ENCODE assay signal across 10 cellular contexts in the genomic region with DNA sequence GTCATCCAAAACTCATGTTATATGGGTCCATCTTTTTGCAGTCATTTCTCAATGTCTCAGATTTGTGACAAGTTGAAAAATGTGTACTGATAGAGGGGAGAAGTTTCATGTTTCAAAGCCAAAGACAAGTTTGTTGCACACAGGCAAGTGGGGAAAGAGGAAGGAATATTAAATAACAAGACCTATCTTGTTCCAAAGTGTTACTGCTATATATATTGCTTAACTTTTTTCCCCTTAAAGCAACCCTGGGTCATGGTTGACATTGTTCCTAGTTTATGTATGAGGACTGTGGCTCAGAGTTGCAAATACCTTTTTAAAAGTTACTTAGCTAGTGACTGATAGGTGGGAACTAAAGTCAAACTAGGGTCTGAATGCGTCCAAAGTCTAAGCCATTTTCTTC. TPM values are rescaled to one million over a fixed set of nuclear protein-coding genes. Genes with fewer than 3 reads are reported as not detected.
DNase-seq lines count a peak whose midpoint lies in the region; ATAC-seq, FAIRE-seq and TF ChIP-seq lines count a peak whose summit lies in the region.
"Had no signal": no experiment of that assay in that cellular context is flagged by ENCODE, and none has a peak within 500 bp of the region (broad histone marks: within the 10 kb centered on the region; RNA-seq: fewer than 3 reads in every experiment).

No MANE protein-coding gene starts in this region.

- peaks cover 0 to 15% (median 8%) of the 10 kb centered on the region in 4 donors for H3K4me1 ChIP-seq in transverse colon

- no peaks in the 10 kb centered on the region for H3K9me3 Mint-ChIP-seq in activated naive CD4-positive, alpha-beta T cell treated with anti-CD3 and anti-CD28 coated beads for 36 hours
- H3K9me3 Mint-ChIP-seq in T-cell = no peaks in the 10 kb centered on the region

- H3K4me1 Mint-ChIP-seq in activated naive CD4-positive, alpha-beta T cell treated with anti-CD3 and anti-CD28 coated beads for 36 hours (ENCODE audit: low read depth) = peaks cover 56% of the 10 kb centered on the region
- H3K4me1 Mint-ChIP-seq in T-cell = peaks cover 59 to 87% (median 65%) of the 10 kb centered on the region in 3 donors

- intact Hi-C loops in activated naive CD4-positive, alpha-beta T cell treated with anti-CD3 and anti-CD28 coated beads for 36 hours (cut with micrococcal nuclease) = loop anchor here (1.0 to 5.0 kb wide), 4 partner anchors 37 to 478 kb away; a partner anchor contains a TSS
- intact Hi-C loops in transverse colon (cut with DNase I; ENCODE audit: low total_unique reads) = no loop called here

- FAIRE-seq in urothelium cell line (lab: Jason Lieb, UNC) = no peak

- peaks cover 13% of the 10 kb centered on the region for H3K27me3 ChIP-seq in transverse colon

- DNase-seq in activated naive CD4-positive, alpha-beta T cell treated with anti-CD3 and anti-CD28 coated beads for 36 hours = no peak
- no peak for DNase-seq in activated naive CD4-positive, alpha-beta T cell treated with Interleukin-2 at 50 U/mL for 16 hours
- DNase-seq in T-cell (no peak), foreskin fibroblast (no peak), transverse colon (no peak), coronary artery (ENCODE audit: low spot score) (no peak), urothelium cell line (ENCODE audit: low spot score) (no peak)
- DNase-seq: NCI-H1048 had no signal

- peak overlapping the region; percentile 92 for H3K4me3 Mint-ChIP-seq in activated naive CD4-positive, alpha-beta T cell treated with anti-CD3 and anti-CD28 coated beads for 36 hours
- H3K4me3 Mint-ChIP-seq in T-cell = peak overlapping the region; percentile 90 to 97 (median 94)

- H3K36me3 ChIP-seq in transverse colon = no peaks in the 10 kb centered on the region

- no peaks in the 10 kb centered on the region for H3K27me3 Mint-ChIP-seq in activated naive CD4-positive, alpha-beta T cell treated with anti-CD3 and anti-CD28 coated beads for 36 hours (ENCODE audit: low read depth)
- no peaks in the 10 kb centered on the region for H3K27me3 Mint-ChIP-seq in T-cell

- peak overlapping the region; percentile 68 to 80 for H3K4me3 ChIP-seq in foreskin fibroblast (ENCODE audit: low read depth in 1 of 2, low read length in 2 of 2)
- H3K4me3 ChIP-seq in transverse colon = peak overlapping the region in 2 of 4 donors; percentile 33 to 51
- H3K4me3 ChIP-seq in coronary artery = no peak overlapping the region

- TF ChIP-seq EP300 in transverse colon (IDR thresholded peaks at IDR 0.05; ENCODE audit: low read depth) = no peak

- TF ChIP-seq CTCF in foreskin fibroblast (IDR thresholded peaks at IDR 0.05; ENCODE audit: low read depth, low read length) (no peak), transverse colon (IDR thresholded peaks at IDR 0.05) (no peak), coronary artery (IDR thresholded peaks at IDR 0.05) (no peak)

- POLR2A ChIA-PET in T-cell (lab: Charles Lee) = interaction anchor here in 1 of 2 donors (0.6 kb wide), 1 partner anchor 148 kb away, joined by 3 read pairs; no protein-coding TSS in a partner anchor

- TF ChIP-seq POLR2A in transverse colon (IDR thresholded peaks at IDR 0.05) = no peak

- H3K27ac ChIP-seq in transverse colon (peak overlapping the region; percentile 8 to 86 (median 80)), coronary artery (no peak overlapping the region)

- peak overlapping the region; percentile 93 for H3K27ac Mint-ChIP-seq in activated naive CD4-positive, alpha-beta T cell treated with anti-CD3 and anti-CD28 coated beads for 36 hours
- H3K27ac Mint-ChIP-seq in T-cell = peak overlapping the region; percentile 93 to 98

- H3K9me3 ChIP-seq in transverse colon = no peaks in the 10 kb centered on the region

- H3K36me3 Mint-ChIP-seq in activated naive CD4-positive, alpha-beta T cell treated with anti-CD3 and anti-CD28 coated beads for 36 hours (ENCODE audit: low read depth) = peaks cover 3% of the 10 kb centered on the region
- H3K36me3 Mint-ChIP-seq in T-cell = peaks cover 35% of the 10 kb centered on the region

- CTCF ChIA-PET in activated naive CD4-positive, alpha-beta T cell treated with anti-CD3 and anti-CD28 coated beads for 36 hours (lab: Charles Lee) = interaction anchor here (1.2 to 9.6 kb wide), 8 partner anchors 8 to 353 kb away, joined by 3 to 71 read pairs (median 8); no protein-coding TSS in a partner anchor
- CTCF ChIA-PET in T-cell (lab: Charles Lee) = interaction anchor here in 1 of 2 donors (0.5 to 4.2 kb wide), 5 partner anchors 8 to 358 kb away, joined by 4 to 37 read pairs (median 6); no protein-coding TSS in a partner anchor

- in situ Hi-C loops in transverse colon (cut with MboI; ENCODE audit: low pct_ligation_motif_present in 1 of 4, low pct_unique_long_range_greater_than_20kb in 1 of 4, low sequenced_read_pairs in 3 of 4) = loop anchor here in 3 of 4 donors (25.0 kb wide), 3 partner anchors 253 to 1347 kb away; no protein-coding TSS in a partner anchor

- ATAC-seq in T-cell (replicated peaks in 1 of 4) (no peak), GM19455 (IDR thresholded peaks at IDR 0.05; ENCODE audit: unreplicated experiment) (no peak)
- ATAC-seq: Right ventricle myocardium inferior had no signal

- WGBS in transverse colon (ENCODE audit: low coverage in 1 of 2), 2 donors = 68 to 75% methylated on average over 1 of the region's 1 CpG

RNA-seq across cellular contexts. Expression of a gene that starts 1.7 kb away (rescaled TPM):
- 10 to 100 TPM; 26.6 to 27.8 TPM for total RNA-seq in activated naive CD4-positive, alpha-beta T cell treated with anti-CD3 and anti-CD28 coated beads for 36 hours
- 100 to 1,000 TPM; 150 to 318 (median 255) TPM for total RNA-seq in T-cell
- total RNA-seq in transverse colon = 10 to 100 TPM in 1 of 4 donors, 1 to 10 TPM in 3; 1.1 to 30.8 (median 5.1) TPM

Comparison
In these comparisons a context has a peak if more than half of its experiments do, and no peak if none do; other contexts are left out.
1. H3K27ac ChIP-seq: peak in transverse colon (4 of 4); none in coronary artery (0 of 2).
2. RNA of a gene that starts 1.7 kb away (total RNA-seq): 150 to 318 TPM in T-cell; 26.6 to 27.8 TPM in activated naive CD4-positive, alpha-beta T cell treated with anti-CD3 and anti-CD28 coated beads for 36 hours and 1.1 to 30.8 TPM in transverse colon; every median in the first group is over 4 times any median in the second.